In the genomic region with DNA sequence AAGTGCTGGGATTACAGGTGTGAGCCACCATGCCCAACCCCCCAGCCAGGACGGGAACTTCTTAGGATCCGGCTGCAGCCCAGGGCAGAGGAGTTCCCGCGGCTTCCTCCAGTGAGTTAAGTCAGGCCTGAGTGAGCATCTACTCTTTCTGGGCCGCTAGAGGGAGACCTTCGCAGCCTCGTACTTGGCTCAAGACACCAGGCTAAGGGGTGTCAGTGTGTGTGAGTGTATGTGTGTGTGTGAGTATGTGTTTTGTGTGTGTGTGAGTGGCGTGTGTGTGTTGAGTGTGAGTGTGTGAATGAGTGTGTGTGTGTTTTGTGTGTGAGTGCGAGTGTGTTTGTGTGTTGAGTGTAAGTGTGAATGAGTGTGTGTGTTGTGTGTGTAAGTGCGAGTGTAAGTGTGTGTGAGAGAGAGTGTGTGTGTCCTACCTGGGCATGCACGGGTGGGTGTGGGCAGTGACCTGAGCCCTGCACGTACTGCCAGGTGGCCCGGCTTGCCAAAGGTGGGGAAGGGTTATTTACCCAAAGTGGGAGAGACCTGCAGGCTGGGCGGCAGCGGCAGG, we compare ENCODE assay signal across 1 cellular context.
TF ChIP-seq lines count a peak whose summit lies in the region.

No MANE protein-coding gene starts in this region.

TF ChIP-seq in HEK293, 187 proteins besides CTCF, POLR2A, EP300 and RAD21 (continued from another document and continues in another):
- TF ChIP-seq, protein P1, sequence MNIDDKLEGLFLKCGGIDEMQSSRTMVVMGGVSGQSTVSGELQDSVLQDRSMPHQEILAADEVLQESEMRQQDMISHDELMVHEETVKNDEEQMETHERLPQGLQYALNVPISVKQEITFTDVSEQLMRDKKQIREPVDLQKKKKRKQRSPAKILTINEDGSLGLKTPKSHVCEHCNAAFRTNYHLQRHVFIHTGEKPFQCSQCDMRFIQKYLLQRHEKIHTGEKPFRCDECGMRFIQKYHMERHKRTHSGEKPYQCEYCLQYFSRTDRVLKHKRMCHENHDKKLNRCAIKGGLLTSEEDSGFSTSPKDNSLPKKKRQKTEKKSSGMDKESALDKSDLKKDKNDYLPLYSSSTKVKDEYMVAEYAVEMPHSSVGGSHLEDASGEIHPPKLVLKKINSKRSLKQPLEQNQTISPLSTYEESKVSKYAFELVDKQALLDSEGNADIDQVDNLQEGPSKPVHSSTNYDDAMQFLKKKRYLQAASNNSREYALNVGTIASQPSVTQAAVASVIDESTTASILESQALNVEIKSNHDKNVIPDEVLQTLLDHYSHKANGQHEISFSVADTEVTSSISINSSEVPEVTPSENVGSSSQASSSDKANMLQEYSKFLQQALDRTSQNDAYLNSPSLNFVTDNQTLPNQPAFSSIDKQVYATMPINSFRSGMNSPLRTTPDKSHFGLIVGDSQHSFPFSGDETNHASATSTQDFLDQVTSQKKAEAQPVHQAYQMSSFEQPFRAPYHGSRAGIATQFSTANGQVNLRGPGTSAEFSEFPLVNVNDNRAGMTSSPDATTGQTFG (tag by site-specific recombination; IDR thresholded peaks at IDR 0.05; ENCODE audit: borderline replicate concordance) = peak; percentile 82; the same call in 1 of the 2 replicates
- TF ChIP-seq, protein P2, sequence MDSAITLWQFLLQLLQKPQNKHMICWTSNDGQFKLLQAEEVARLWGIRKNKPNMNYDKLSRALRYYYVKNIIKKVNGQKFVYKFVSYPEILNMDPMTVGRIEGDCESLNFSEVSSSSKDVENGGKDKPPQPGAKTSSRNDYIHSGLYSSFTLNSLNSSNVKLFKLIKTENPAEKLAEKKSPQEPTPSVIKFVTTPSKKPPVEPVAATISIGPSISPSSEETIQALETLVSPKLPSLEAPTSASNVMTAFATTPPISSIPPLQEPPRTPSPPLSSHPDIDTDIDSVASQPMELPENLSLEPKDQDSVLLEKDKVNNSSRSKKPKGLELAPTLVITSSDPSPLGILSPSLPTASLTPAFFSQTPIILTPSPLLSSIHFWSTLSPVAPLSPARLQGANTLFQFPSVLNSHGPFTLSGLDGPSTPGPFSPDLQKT (IDR thresholded peaks at IDR 0.05; ENCODE audit: borderline replicate concordance, low read depth, low read length) = no peak
- TF ChIP-seq, protein P3, sequence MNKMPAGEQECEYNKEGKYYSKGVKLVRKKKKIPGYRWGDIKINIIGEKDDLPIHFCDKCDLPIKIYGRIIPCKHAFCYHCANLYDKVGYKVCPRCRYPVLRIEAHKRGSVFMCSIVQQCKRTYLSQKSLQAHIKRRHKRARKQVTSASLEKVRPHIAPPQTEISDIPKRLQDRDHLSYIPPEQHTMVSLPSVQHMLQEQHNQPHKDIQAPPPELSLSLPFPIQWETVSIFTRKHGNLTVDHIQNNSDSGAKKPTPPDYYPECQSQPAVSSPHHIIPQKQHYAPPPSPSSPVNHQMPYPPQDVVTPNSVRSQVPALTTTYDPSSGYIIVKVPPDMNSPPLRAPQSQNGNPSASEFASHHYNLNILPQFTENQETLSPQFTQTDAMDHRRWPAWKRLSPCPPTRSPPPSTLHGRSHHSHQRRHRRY (tag by site-specific recombination; IDR thresholded peaks at IDR 0.05) = 0 out of 2 replicates have a peak, but pooled peaks have one; percentile 91
- TF ChIP-seq HOXD13 (CRISPR knock-in tag; IDR thresholded peaks at IDR 0.05; ENCODE audit: borderline replicate concordance) (no peak), ZNF610 (tag by site-specific recombination; IDR thresholded peaks at IDR 0.05; ENCODE audit: borderline replicate concordance) (no peak), ZNF140 (tag by site-specific recombination; IDR thresholded peaks at IDR 0.05) (no peak), MYNN (tag by site-specific recombination; IDR thresholded peaks at IDR 0.05; ENCODE audit: borderline replicate concordance) (peak; percentile 69; the same call in 1 of the 2 replicates), ZNF324 (tag by site-specific recombination; IDR thresholded peaks at IDR 0.05) (peak; percentile 90; the same call in 1 of the 2 replicates), ZNF600 (tag by site-specific recombination; IDR thresholded peaks at IDR 0.05) (no peak), ZNF544 (tag by site-specific recombination; IDR thresholded peaks at IDR 0.05) (no peak), ZNF214 (tag by site-specific recombination; IDR thresholded peaks at IDR 0.05; ENCODE audit: borderline replicate concordance) (no peak), ZNF529 (tag by site-specific recombination; IDR thresholded peaks at IDR 0.05; ENCODE audit: insufficient replicate concordance) (no peak), ZNF133 (tag by site-specific recombination; IDR thresholded peaks at IDR 0.05) (peak; percentile 47; the same call in 1 of the 2 replicates), ZIC2 (tag by site-specific recombination; IDR thresholded peaks at IDR 0.05) (0 out of 2 replicates have a peak, but pooled peaks have one; percentile 30), ZNF211 (tag by site-specific recombination; IDR thresholded peaks at IDR 0.05; ENCODE audit: low read depth) (no peak), ZNF16 (tag by site-specific recombination; IDR thresholded peaks at IDR 0.05; ENCODE audit: low read depth) (no peak; the same call in 1 of the 2 replicates), ZNF792 (tag by site-specific recombination; IDR thresholded peaks at IDR 0.05) (peak; percentile 82; the same call in 1 of the 2 replicates), ZBTB17 (tag by site-specific recombination; IDR thresholded peaks at IDR 0.05) (peak; percentile 77), TCF7L2 (IDR thresholded peaks at IDR 0.05; ENCODE audit: borderline replicate concordance, low read depth, low read length) (no peak), ZNF121 (tag by site-specific recombination; IDR thresholded peaks at IDR 0.05) (no peak; the same call in 1 of the 2 replicates), ZNF433 (tag by site-specific recombination; IDR thresholded peaks at IDR 0.05; ENCODE audit: low read depth) (no peak), ZNF707 (tag by site-specific recombination; IDR thresholded peaks at IDR 0.05) (no peak), RBAK (tag by site-specific recombination; IDR thresholded peaks at IDR 0.05) (no peak), ZNF423 (tag by site-specific recombination; IDR thresholded peaks at IDR 0.05) (no peak)
- TF ChIP-seq, protein P4, sequence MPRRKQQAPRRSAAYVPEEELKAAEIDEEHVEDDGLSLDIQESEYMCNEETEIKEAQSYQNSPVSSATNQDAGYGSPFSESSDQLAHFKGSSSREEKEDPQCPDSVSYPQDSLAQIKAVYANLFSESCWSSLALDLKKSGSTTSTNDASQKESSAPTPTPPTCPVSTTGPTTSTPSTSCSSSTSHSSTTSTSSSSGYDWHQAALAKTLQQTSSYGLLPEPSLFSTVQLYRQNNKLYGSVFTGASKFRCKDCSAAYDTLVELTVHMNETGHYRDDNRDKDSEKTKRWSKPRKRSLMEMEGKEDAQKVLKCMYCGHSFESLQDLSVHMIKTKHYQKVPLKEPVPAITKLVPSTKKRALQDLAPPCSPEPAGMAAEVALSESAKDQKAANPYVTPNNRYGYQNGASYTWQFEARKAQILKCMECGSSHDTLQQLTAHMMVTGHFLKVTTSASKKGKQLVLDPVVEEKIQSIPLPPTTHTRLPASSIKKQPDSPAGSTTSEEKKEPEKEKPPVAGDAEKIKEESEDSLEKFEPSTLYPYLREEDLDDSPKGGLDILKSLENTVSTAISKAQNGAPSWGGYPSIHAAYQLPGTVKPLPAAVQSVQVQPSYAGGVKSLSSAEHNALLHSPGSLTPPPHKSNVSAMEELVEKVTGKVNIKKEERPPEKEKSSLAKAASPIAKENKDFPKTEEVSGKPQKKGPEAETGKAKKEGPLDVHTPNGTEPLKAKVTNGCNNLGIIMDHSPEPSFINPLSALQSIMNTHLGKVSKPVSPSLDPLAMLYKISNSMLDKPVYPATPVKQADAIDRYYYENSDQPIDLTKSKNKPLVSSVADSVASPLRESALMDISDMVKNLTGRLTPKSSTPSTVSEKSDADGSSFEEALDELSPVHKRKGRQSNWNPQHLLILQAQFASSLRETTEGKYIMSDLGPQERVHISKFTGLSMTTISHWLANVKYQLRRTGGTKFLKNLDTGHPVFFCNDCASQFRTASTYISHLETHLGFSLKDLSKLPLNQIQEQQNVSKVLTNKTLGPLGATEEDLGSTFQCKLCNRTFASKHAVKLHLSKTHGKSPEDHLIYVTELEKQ (tag by site-specific recombination; IDR thresholded peaks at IDR 0.05; ENCODE audit: borderline replicate concordance) = no peak
- TF ChIP-seq, protein P5, sequence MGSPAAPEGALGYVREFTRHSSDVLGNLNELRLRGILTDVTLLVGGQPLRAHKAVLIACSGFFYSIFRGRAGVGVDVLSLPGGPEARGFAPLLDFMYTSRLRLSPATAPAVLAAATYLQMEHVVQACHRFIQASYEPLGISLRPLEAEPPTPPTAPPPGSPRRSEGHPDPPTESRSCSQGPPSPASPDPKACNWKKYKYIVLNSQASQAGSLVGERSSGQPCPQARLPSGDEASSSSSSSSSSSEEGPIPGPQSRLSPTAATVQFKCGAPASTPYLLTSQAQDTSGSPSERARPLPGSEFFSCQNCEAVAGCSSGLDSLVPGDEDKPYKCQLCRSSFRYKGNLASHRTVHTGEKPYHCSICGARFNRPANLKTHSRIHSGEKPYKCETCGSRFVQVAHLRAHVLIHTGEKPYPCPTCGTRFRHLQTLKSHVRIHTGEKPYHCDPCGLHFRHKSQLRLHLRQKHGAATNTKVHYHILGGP (tag by site-specific recombination; IDR thresholded peaks at IDR 0.05) = no peak
- TF ChIP-seq, protein P6, sequence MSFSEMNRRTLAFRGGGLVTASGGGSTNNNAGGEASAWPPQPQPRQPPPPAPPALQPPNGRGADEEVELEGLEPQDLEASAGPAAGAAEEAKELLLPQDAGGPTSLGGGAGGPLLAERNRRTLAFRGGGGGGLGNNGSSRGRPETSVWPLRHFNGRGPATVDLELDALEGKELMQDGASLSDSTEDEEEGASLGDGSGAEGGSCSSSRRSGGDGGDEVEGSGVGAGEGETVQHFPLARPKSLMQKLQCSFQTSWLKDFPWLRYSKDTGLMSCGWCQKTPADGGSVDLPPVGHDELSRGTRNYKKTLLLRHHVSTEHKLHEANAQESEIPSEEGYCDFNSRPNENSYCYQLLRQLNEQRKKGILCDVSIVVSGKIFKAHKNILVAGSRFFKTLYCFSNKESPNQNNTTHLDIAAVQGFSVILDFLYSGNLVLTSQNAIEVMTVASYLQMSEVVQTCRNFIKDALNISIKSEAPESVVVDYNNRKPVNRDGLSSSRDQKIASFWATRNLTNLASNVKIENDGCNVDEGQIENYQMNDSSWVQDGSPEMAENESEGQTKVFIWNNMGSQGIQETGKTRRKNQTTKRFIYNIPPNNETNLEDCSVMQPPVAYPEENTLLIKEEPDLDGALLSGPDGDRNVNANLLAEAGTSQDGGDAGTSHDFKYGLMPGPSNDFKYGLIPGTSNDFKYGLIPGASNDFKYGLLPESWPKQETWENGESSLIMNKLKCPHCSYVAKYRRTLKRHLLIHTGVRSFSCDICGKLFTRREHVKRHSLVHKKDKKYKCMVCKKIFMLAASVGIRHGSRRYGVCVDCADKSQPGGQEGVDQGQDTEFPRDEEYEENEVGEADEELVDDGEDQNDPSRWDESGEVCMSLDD (tag by site-specific recombination; IDR thresholded peaks at IDR 0.05) = peak; percentile 94
- TF ChIP-seq, protein P7, sequence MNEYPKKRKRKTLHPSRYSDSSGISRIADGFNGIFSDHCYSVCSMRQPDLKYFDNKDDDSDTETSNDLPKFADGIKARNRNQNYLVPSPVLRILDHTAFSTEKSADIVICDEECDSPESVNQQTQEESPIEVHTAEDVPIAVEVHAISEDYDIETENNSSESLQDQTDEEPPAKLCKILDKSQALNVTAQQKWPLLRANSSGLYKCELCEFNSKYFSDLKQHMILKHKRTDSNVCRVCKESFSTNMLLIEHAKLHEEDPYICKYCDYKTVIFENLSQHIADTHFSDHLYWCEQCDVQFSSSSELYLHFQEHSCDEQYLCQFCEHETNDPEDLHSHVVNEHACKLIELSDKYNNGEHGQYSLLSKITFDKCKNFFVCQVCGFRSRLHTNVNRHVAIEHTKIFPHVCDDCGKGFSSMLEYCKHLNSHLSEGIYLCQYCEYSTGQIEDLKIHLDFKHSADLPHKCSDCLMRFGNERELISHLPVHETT (tag by site-specific recombination; IDR thresholded peaks at IDR 0.05) = peak; percentile 85; the same call in 1 of the 2 replicates
- TF ChIP-seq, protein P8, sequence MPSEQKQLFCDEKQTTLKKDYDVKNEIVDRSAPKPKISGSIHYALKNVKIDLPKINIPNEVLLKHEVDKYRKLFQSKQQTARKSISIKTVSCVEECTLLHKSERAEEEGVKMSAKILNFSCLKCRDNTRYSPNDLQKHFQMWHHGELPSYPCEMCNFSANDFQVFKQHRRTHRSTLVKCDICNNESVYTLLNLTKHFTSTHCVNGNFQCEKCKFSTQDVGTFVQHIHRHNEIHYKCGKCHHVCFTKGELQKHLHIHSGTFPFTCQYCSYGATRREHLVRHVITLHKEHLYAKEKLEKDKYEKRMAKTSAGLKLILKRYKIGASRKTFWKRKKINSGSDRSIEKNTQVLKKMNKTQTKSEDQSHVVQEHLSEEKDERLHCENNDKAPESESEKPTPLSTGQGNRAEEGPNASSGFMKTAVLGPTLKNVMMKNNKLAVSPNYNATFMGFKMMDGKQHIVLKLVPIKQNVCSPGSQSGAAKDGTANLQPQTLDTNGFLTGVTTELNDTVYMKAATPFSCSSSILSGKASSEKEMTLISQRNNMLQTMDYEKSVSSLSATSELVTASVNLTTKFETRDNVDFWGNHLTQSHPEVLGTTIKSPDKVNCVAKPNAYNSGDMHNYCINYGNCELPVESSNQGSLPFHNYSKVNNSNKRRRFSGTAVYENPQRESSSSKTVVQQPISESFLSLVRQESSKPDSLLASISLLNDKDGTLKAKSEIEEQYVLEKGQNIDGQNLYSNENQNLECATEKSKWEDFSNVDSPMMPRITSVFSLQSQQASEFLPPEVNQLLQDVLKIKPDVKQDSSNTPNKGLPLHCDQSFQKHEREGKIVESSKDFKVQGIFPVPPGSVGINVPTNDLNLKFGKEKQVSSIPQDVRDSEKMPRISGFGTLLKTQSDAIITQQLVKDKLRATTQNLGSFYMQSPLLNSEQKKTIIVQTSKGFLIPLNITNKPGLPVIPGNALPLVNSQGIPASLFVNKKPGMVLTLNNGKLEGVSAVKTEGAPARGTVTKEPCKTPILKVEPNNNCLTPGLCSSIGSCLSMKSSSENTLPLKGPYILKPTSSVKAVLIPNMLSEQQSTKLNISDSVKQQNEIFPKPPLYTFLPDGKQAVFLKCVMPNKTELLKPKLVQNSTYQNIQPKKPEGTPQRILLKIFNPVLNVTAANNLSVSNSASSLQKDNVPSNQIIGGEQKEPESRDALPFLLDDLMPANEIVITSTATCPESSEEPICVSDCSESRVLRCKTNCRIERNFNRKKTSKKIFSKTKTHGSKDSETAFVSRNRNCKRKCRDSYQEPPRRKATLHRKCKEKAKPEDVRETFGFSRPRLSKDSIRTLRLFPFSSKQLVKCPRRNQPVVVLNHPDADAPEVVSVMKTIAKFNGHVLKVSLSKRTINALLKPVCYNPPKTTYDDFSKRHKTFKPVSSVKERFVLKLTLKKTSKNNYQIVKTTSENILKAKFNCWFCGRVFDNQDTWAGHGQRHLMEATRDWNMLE (tag by site-specific recombination; conservative IDR thresholded peaks at IDR 0.05; ENCODE audit: low read depth) = no peak
- TF ChIP-seq, protein P9, sequence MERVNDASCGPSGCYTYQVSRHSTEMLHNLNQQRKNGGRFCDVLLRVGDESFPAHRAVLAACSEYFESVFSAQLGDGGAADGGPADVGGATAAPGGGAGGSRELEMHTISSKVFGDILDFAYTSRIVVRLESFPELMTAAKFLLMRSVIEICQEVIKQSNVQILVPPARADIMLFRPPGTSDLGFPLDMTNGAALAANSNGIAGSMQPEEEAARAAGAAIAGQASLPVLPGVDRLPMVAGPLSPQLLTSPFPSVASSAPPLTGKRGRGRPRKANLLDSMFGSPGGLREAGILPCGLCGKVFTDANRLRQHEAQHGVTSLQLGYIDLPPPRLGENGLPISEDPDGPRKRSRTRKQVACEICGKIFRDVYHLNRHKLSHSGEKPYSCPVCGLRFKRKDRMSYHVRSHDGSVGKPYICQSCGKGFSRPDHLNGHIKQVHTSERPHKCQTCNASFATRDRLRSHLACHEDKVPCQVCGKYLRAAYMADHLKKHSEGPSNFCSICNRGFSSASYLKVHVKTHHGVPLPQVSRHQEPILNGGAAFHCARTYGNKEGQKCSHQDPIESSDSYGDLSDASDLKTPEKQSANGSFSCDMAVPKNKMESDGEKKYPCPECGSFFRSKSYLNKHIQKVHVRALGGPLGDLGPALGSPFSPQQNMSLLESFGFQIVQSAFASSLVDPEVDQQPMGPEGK (tag by site-specific recombination; IDR thresholded peaks at IDR 0.05) = peak; percentile 61; the same call in 1 of the 2 replicates
